Comparison of ENCODE assay signal across 10 cellular contexts in the genomic region with DNA sequence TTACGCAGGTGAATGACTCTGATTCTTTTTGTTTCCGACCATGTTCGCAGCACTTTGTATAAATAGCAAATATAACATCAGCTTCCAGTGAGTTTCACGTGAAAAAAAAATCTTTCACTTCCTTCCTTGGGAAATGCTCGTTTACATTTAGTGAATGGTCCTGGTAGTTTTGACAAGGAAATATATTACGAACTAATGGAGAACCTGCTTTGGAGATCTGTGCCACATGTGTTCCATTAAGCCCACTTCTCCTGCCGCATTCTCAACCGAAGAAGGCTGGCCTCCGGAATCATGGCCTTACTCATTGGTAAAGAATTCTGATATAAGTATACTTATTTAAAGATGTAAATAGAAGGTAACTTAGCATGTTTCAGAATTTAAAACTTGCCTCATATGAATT. TPM values are rescaled to one million over a fixed set of nuclear protein-coding genes. Genes with fewer than 3 reads are reported as not detected.
DNase-seq lines count a peak whose midpoint lies in the region; TF ChIP-seq lines count a peak whose summit lies in the region.
"Had no signal": no experiment of that assay in that cellular context is flagged by ENCODE, and none has a peak within 500 bp of the region (broad histone marks: within the 10 kb centered on the region; RNA-seq: fewer than 3 reads in every experiment).

No MANE protein-coding gene starts in this region.

- H3K56ac ChIP-seq in mesendoderm (ENCODE audit: low read length) = peak overlapping the region; percentile 89

- H3K79me2 ChIP-seq in GM23248 (ENCODE audit: insufficient read depth) (peaks cover 78% of the 10 kb centered on the region), mesendoderm (ENCODE audit: control insufficient read depth, insufficient read depth, low read length) (peaks cover 27% of the 10 kb centered on the region)

- H3K27me3 ChIP-seq in A673 (replicated peaks; ENCODE audit: insufficient read depth, low read depth, low read length, poor library complexity) = no peaks in the 10 kb centered on the region
- no peaks in the 10 kb centered on the region for H3K27me3 ChIP-seq in GM23248 (replicated peaks; ENCODE audit: insufficient read depth)
- H3K27me3 ChIP-seq in brain microvascular endothelial cell (replicated peaks) = no peaks in the 10 kb centered on the region
- peaks cover 6% of the 10 kb centered on the region for H3K27me3 ChIP-seq in mesendoderm (ENCODE audit: insufficient read depth, low read length, poor library complexity)

- intact Hi-C loops in A673 (cut with micrococcal nuclease; ENCODE audit: unreplicated experiment) = no loop called here

- H3K18ac ChIP-seq in mesendoderm (ENCODE audit: low read length) = no peak overlapping the region

- WGBS in GM23248 (ENCODE audit: low coverage in 1 of 2, low lambda C conversion rate in 2 of 2, missing lambda C conversion rate in 2 of 2), 2 experiments = 81 to 86% methylated on average over 9 of the region's 9 CpGs
- no CpG with 5 or more reads among the region's 9 CpGs for WGBS in mesendoderm (ENCODE audit: extremely low coverage, insufficient coverage, low lambda C conversion rate)

- in situ Hi-C loops in GM23248 (cut with MboI) (no loop called here), brain microvascular endothelial cell (cut with HindIII; ENCODE audit: low pct_ligation_motif_present, low sequenced_read_pairs) (no loop called here)

- H3K4me3 ChIP-seq in A673 (ENCODE audit: low read depth, low read length, poor library complexity, severe bottlenecking) = peak overlapping the region; percentile 87
- H3K4me3 ChIP-seq in GM23248 = peak overlapping the region; percentile 77
- peak overlapping the region; percentile 1 for H3K4me3 ChIP-seq in brain microvascular endothelial cell (ENCODE audit: low read depth, low read length)
- H3K4me3 ChIP-seq in mesendoderm (ENCODE audit: low read length) = no peak overlapping the region

- H3K4me2 ChIP-seq in GM23248 (ENCODE audit: unreplicated experiment) (peak overlapping the region; percentile 91), mesendoderm (ENCODE audit: low read length) (peak overlapping the region; percentile 68)

- H3K9me3 ChIP-seq in A673 (ENCODE audit: low read depth, low read length, poor library complexity, severe bottlenecking) (no peaks in the 10 kb centered on the region), GM23248 (ENCODE audit: low read depth) (no peaks in the 10 kb centered on the region)

- H4K8ac ChIP-seq in mesendoderm (ENCODE audit: low read depth, low read length) = no peak overlapping the region

- H3K9ac ChIP-seq in GM23248 = peak overlapping the region; percentile 88
- peak overlapping the region; percentile 85 for H3K9ac ChIP-seq in mesendoderm (ENCODE audit: low read length)

- no peak overlapping the region for H3K23ac ChIP-seq in mesendoderm (ENCODE audit: low read length)

- H2BK5ac ChIP-seq in mesendoderm (ENCODE audit: low read length) = no peak overlapping the region

- no peak overlapping the region for H4K5ac ChIP-seq in mesendoderm (ENCODE audit: low read length)

- POLR2A ChIA-PET in A673 (lab: Charles Lee; ENCODE audit: low non-redundant PET) = no interaction called here

- H2BK15ac ChIP-seq in mesendoderm (replicated peaks; ENCODE audit: low read depth) = no peak overlapping the region

- no peak overlapping the region for H2AFZ ChIP-seq in GM23248

- no peaks in the 10 kb centered on the region for H3K9me2 ChIP-seq in GM23248 (ENCODE audit: insufficient read depth)

- 0 out of 2 replicates have a peak, but pooled peaks cover 4% of the 10 kb centered on the region for H4K20me1 ChIP-seq in GM23248 (ENCODE audit: insufficient read depth)

- H3K4me1 ChIP-seq in A673 (ENCODE audit: insufficient read depth, low read length, poor library complexity, severe bottlenecking) (peaks cover 13% of the 10 kb centered on the region), GM23248 (ENCODE audit: insufficient read depth) (peaks cover 17% of the 10 kb centered on the region), mesendoderm (ENCODE audit: control insufficient read depth, low read depth, low read length) (peaks cover 5% of the 10 kb centered on the region)

- no peak overlapping the region for H3K4ac ChIP-seq in mesendoderm (ENCODE audit: low read depth, low read length)

- H3K36me3 ChIP-seq in A673 (ENCODE audit: insufficient read depth, low read length, poor library complexity, severe bottlenecking) = peaks cover 31% of the 10 kb centered on the region
- H3K36me3 ChIP-seq in GM23248 (ENCODE audit: low read depth) = no peaks in the 10 kb centered on the region
- peaks cover 16% of the 10 kb centered on the region for H3K36me3 ChIP-seq in brain microvascular endothelial cell (replicated peaks)
- H3K36me3 ChIP-seq in mesendoderm (ENCODE audit: control insufficient read depth, insufficient read depth, low read length) = peaks cover 2% of the 10 kb centered on the region

- H3K27ac ChIP-seq in A673 (ENCODE audit: low read depth, low read length, poor library complexity, severe bottlenecking) (peak overlapping the region; percentile 94), GM23248 (no peak overlapping the region), brain microvascular endothelial cell (no peak overlapping the region), mesendoderm (ENCODE audit: low read depth, low read length) (no peak overlapping the region)

- TF ChIP-seq CTCF in A673 (conservative IDR thresholded peaks at IDR 0.05; ENCODE audit: low read depth, low read length) (no peak), brain microvascular endothelial cell (IDR thresholded peaks at IDR 0.05; ENCODE audit: low read depth, low read length, missing control alignments) (no peak)

- H3K79me1 ChIP-seq in mesendoderm (ENCODE audit: low read length) = peaks cover 24% of the 10 kb centered on the region

- peaks cover 9% of the 10 kb centered on the region; the same call in 1 of the 2 replicates for H3F3A ChIP-seq in GM23248 (ENCODE audit: insufficient read depth)

- no peak overlapping the region for H2AK5ac ChIP-seq in mesendoderm (ENCODE audit: low read length)

- no peak for DNase-seq in A673 (ENCODE audit: low spot score)
- peak; percentile 21 for DNase-seq in GM23248
- no peak for DNase-seq in brain microvascular endothelial cell
- no peak for DNase-seq in mesendoderm
- no peak for DNase-seq in activated effector memory CD4-positive, alpha-beta T cell treated with anti-CD3 and anti-CD28 coated beads, Interleukin-2, amount 50 U/mL, for 16 hours
- no peak for DNase-seq in OCI-M1 (lab: John Stamatoyannopoulos, UW)
- no peak for DNase-seq in NCI-H446 (lab: John Stamatoyannopoulos, UW)
- DNase-seq in anterior cingulate cortex (lab: John Stamatoyannopoulos, UW) = no peak
- DNase-seq: activated gamma-delta T cell treated with Interleukin-2 at 50 U/mL for 16 hours, DMS79 had no signal

- no peak overlapping the region for H2BK120ac ChIP-seq in mesendoderm (ENCODE audit: low read depth, low read length)

- CTCF ChIA-PET in A673 (lab: Charles Lee) = no interaction called here

- no TSS peak for BruUV-seq in A673 (replicated peaks; lab: Mats Ljungman, UMichigan)

RNA-seq across cellular contexts. Expression of gene CRAMP1, which starts 3.6 kb away (rescaled TPM):
- 33.0 and 38.4 TPM in 2 replicates for total RNA-seq in A673 (2021)
- total RNA-seq in GM23248 (2014; rRNA removed; shearing (Covaris generic)) = 6.3 TPM in 2 replicates
- polyA plus RNA-seq in GM23248 (2016; fragmentation: Nextera tagmentation; extraction: Ambion mirVana) = 2.2 and 2.5 TPM in 2 replicates
- 8.7 TPM for polyA plus RNA-seq in mesendoderm (2013, experiment 1 of 2)
- polyA plus RNA-seq in mesendoderm (2013, experiment 2 of 2) = 9.6 TPM

RNA-seq across cellular contexts. Expression of gene IFT140, which starts 3.9 kb away (rescaled TPM):
- 21.8 and 34.6 TPM in 2 replicates for total RNA-seq in A673 (2021)
- 27.3 and 31.9 TPM in 2 replicates for total RNA-seq in GM23248 (2014; rRNA removed; shearing (Covaris generic))
- polyA plus RNA-seq in GM23248 (2016; fragmentation: Nextera tagmentation; extraction: Ambion mirVana) = 13.4 and 14.5 TPM in 2 replicates
- polyA plus RNA-seq in mesendoderm (2013, experiment 1 of 2) = 4.0 TPM
- polyA plus RNA-seq in mesendoderm (2013, experiment 2 of 2) = 4.1 TPM
